ENCODE assay signal across 17 cellular contexts in genomic region chr16:66949472-66949871, GRCh38. TPM values are rescaled to one million over a fixed set of nuclear protein-coding genes. Genes with fewer than 3 reads are reported as not detected.
DNase-seq lines count a peak whose midpoint lies in the region; ATAC-seq, FAIRE-seq and TF ChIP-seq lines count a peak whose summit lies in the region.
"Had no signal": no experiment of that assay in that cellular context is flagged by ENCODE, and none has a peak within 500 bp of the region (broad histone marks: within the 10 kb centered on the region; RNA-seq: fewer than 3 reads in every experiment).

No MANE protein-coding gene starts in this region.

- CTCF ChIA-PET in activated B cell treated with CpG ODN at 0.5 μM for 24 hours (lab: Charles Lee), result interaction anchor here (1.1 kb wide), 1 partner anchor 206 kb away, joined by 4 read pairs; no protein-coding TSS in a partner anchor

- H3K27ac ChIP-seq in left ventricle myocardium inferior (replicated peaks) (no peak overlapping the region), liver (ENCODE audit: low read depth in 1 of 2, low read length in 2 of 2) (peak overlapping the region; percentile 38 to 57), small intestine (ENCODE audit: low read depth in 1 of 2, low read length in 1 of 2) (peak overlapping the region in 1 of 2 donors; percentile 35)

- 35% methylated on average over 6 of the region's 6 CpGs for WGBS in liver
- 31 to 56% (median 35%) methylated on average over 6 of the region's 6 CpGs for WGBS in small intestine, 3 donors

- no peaks in the 10 kb centered on the region for H3K9me3 Mint-ChIP-seq in activated B cell treated with CpG ODN at 0.5 μM for 24 hours

- H3K27me3 Mint-ChIP-seq in activated B cell treated with CpG ODN at 0.5 μM for 24 hours, result peaks cover 24% of the 10 kb centered on the region

- H3K9me3 ChIP-seq in left ventricle myocardium inferior (replicated peaks) (peaks cover 7% of the 10 kb centered on the region), liver (ENCODE audit: control insufficient read depth in 4 of 4, low read length in 3 of 4) (no peaks in the 10 kb centered on the region), small intestine (ENCODE audit: control insufficient read depth, low read depth) (no peaks in the 10 kb centered on the region)
- H3K9me3 ChIP-seq: BE2C, HAP-1 had no signal

- no peak for DNase-seq in left ventricle myocardium inferior
- DNase-seq in Right ventricle myocardium superior, result no peak
- no peak for DNase-seq in activated B cell treated with CpG ODN at 0.5 μM for 24 hours
- DNase-seq in small intestine, result peak; percentile 69
- no peak for DNase-seq in NCI-H82 treated with DMSO at 0.1 percent for 48 hours (lab: John Stamatoyannopoulos, UW; ENCODE audit: unreplicated experiment)
- DNase-seq: BE2C, IMR-90, Kasumi-1, NCI-H1105 treated with DMSO at 0.1 percent for 48 hours, NCI-H187, NCI-H446 treated with DMSO at 0.1 percent for 48 hours, NCI-H748 treated with DMSO at 0.1 percent for 48 hours had no signal

- no peaks in the 10 kb centered on the region for H3K36me3 ChIP-seq in left ventricle myocardium inferior
- no peaks in the 10 kb centered on the region for H3K36me3 ChIP-seq in liver (ENCODE audit: control insufficient read depth in 4 of 4, insufficient read depth in 3 of 4, low read depth in 1 of 4, low read length in 3 of 4)
- H3K36me3 ChIP-seq in small intestine (ENCODE audit: control insufficient read depth in 2 of 2, insufficient read depth in 2 of 2, low read length in 2 of 2), result no peaks in the 10 kb centered on the region
- H3K36me3 ChIP-seq: BE2C, HAP-1 had no signal

- H3K4me3 ChIP-seq in left ventricle myocardium inferior, result peak overlapping the region; percentile 67
- no peak overlapping the region for H3K4me3 ChIP-seq in liver (ENCODE audit: low read depth in 1 of 3, low read length in 3 of 3)
- no peak overlapping the region for H3K4me3 ChIP-seq in small intestine (ENCODE audit: low read depth in 1 of 2, low read length in 2 of 2)
- H3K4me3 ChIP-seq: HAP-1 had no signal

- TF ChIP-seq CTCF in left ventricle myocardium inferior (IDR thresholded peaks at IDR 0.05; ENCODE audit: borderline replicate concordance) (no peak), activated B cell treated with CpG ODN at 0.5 μM for 24 hours (IDR thresholded peaks at IDR 0.05) (no peak), liver (IDR thresholded peaks at IDR 0.05; ENCODE audit: low read depth, low read length, missing input control) (no peak)

- H3K27me3 ChIP-seq in left ventricle myocardium inferior (ENCODE audit: low read depth) (peaks cover 34% of the 10 kb centered on the region), liver (ENCODE audit: control insufficient read depth in 4 of 4, insufficient read depth in 4 of 4, low read length in 3 of 4) (no peaks in the 10 kb centered on the region), small intestine (ENCODE audit: control insufficient read depth in 2 of 2, insufficient read depth in 2 of 2, low read length in 2 of 2) (peaks cover 0 to 7% of the 10 kb centered on the region in 2 donors)
- H3K27me3 ChIP-seq: BE2C had no signal

- no peak for TF ChIP-seq RAD21 in liver (IDR thresholded peaks at IDR 0.05)

- no peak for FAIRE-seq in small intestine (lab: Jason Lieb, UNC)

- H3K4me1 Mint-ChIP-seq in activated B cell treated with CpG ODN at 0.5 μM for 24 hours, result peaks cover 17% of the 10 kb centered on the region

- POLR2A ChIA-PET in activated B cell treated with CpG ODN at 0.5 μM for 24 hours (lab: Charles Lee), result interaction anchor here (0.6 kb wide), 1 partner anchor 1797 kb away, joined by 3 read pairs; no protein-coding TSS in a partner anchor

- intact Hi-C loops in left ventricle myocardium inferior (cut with micrococcal nuclease), result no loop called here
- intact Hi-C loops in Right ventricle myocardium superior (cut with DNase I), result no loop called here
- intact Hi-C loops in activated B cell treated with CpG ODN at 0.5 μM for 24 hours (cut with micrococcal nuclease), result loop anchor here (5.0 kb wide), 1 partner anchor 67 kb away; the partner anchor contains the start of gene PDP2

- H3K36me3 Mint-ChIP-seq in activated B cell treated with CpG ODN at 0.5 μM for 24 hours (ENCODE audit: low read depth), result no peaks in the 10 kb centered on the region

- peaks cover 28% of the 10 kb centered on the region for H3K4me1 ChIP-seq in left ventricle myocardium inferior
- H3K4me1 ChIP-seq in liver (ENCODE audit: control insufficient read depth in 4 of 4, insufficient read depth in 4 of 4, low read length in 3 of 4), result peaks cover 10 to 32% (median 25%) of the 10 kb centered on the region in 4 donors
- peaks cover 0 to 1% of the 10 kb centered on the region in 2 donors for H3K4me1 ChIP-seq in small intestine (ENCODE audit: control insufficient read depth in 2 of 2, insufficient read depth in 1 of 2, low read depth in 1 of 2, low read length in 1 of 2)
- H3K4me1 ChIP-seq: BE2C had no signal

- H3K27ac Mint-ChIP-seq in activated B cell treated with CpG ODN at 0.5 μM for 24 hours, result no peak overlapping the region

- no peak overlapping the region for H3K9ac ChIP-seq in liver (ENCODE audit: low read depth in 1 of 2, low read length in 2 of 2)

- H3K4me3 Mint-ChIP-seq in activated B cell treated with CpG ODN at 0.5 μM for 24 hours, result peak overlapping the region; percentile 42

- ATAC-seq in Right ventricle myocardium superior (ENCODE audit: poor library complexity) (no peak), activated B cell treated with CpG ODN at 0.5 μM for 24 hours (ENCODE audit: low read depth) (no peak), GM19324 (IDR thresholded peaks at IDR 0.05; ENCODE audit: low FRiP score, unreplicated experiment) (no peak), GM21723 (IDR thresholded peaks at IDR 0.05; ENCODE audit: unreplicated experiment) (no peak)
- ATAC-seq: Panc1 had no signal

TF ChIP-seq in liver, 16 proteins besides CTCF, POLR2A, EP300 and RAD21:
- TF ChIP-seq MAX (IDR thresholded peaks at IDR 0.05) (no peak), RXRA (IDR thresholded peaks at IDR 0.05) (peak; percentile 63 to 82), FOXA1 (IDR thresholded peaks at IDR 0.05) (no peak), HNF4A (conservative IDR thresholded peaks at IDR 0.05) (peak; percentile 57 to 71), YY1 (IDR thresholded peaks at IDR 0.05) (peak; percentile 58), JUND (IDR thresholded peaks at IDR 0.05) (peak in 1 of 2 donors; percentile 40), GABPA (IDR thresholded peaks at IDR 0.05 in 1 of 2, conservative IDR thresholded peaks at IDR 0.05 in 1 of 2) (no peak), ATF3 (IDR thresholded peaks at IDR 0.05) (no peak), SP1 (IDR thresholded peaks at IDR 0.05) (peak; percentile 64), FOXA2 (IDR thresholded peaks at IDR 0.05) (no peak), EGR1 (IDR thresholded peaks at IDR 0.05; ENCODE audit: low read depth in 2 of 2) (no peak), NR2F2 (IDR thresholded peaks at IDR 0.05) (no peak)

RNA-seq across cellular contexts. Expression of gene CES3, which starts 11.6 kb away (rescaled TPM):
- total RNA-seq in left ventricle myocardium inferior, result 1.0 TPM
- total RNA-seq in Right ventricle myocardium superior, result 2.0 TPM
- total RNA-seq in activated B cell treated with CpG ODN at 0.5 μM for 24 hours, result 0.29 and 0.61 TPM in 2 replicates
- 10 to 100 TPM in 1 of 2 donors, under 1 TPM in 1; 0.19 to 28.3 TPM for total RNA-seq in liver
- 10 to 100 TPM; 12.3 to 12.7 TPM for polyA plus RNA-seq in liver
- polyA plus RNA-seq in small intestine, result 10 to 100 TPM; 14.6 to 36.0 (median 28.1) TPM
- total RNA-seq: IMR-90 had no signal

RNA-seq across cellular contexts. Expression of gene CES2, which starts 14.2 kb away (rescaled TPM):
- 88.5 TPM for total RNA-seq in left ventricle myocardium inferior
- total RNA-seq in Right ventricle myocardium superior, result 114 TPM
- total RNA-seq in activated B cell treated with CpG ODN at 0.5 μM for 24 hours, result 31.9 and 34.7 TPM in 2 replicates
- total RNA-seq in liver, result 100 to 1,000 TPM in 1 of 2 donors, 10 to 100 TPM in 1; 21.2 to 200 TPM
- 100 to 1,000 TPM; 173 to 190 TPM for polyA plus RNA-seq in liver
- 100 to 1,000 TPM; 254 to 337 (median 333) TPM for polyA plus RNA-seq in small intestine

RNA-seq across cellular contexts. Expression of gene CIAO2B, which starts 15.3 kb away (rescaled TPM):
- total RNA-seq in left ventricle myocardium inferior (127 TPM), Right ventricle myocardium superior (103 TPM), activated B cell treated with CpG ODN at 0.5 μM for 24 hours (65.8 and 66.2 TPM in 2 replicates), liver (10 to 100 TPM; 51.1 to 52.5 TPM)
- polyA plus RNA-seq in liver (100 to 1,000 TPM; 120 TPM), small intestine (100 to 1,000 TPM; 219 to 274 (median 245) TPM)

RNA-seq across cellular contexts. Expression of gene RRAD, which starts 24.1 kb away (rescaled TPM):
- 135 TPM for total RNA-seq in left ventricle myocardium inferior
- total RNA-seq in Right ventricle myocardium superior, result 95.4 TPM
- 0.15 TPM in 1 of 2 replicates, not detected in the other for total RNA-seq in activated B cell treated with CpG ODN at 0.5 μM for 24 hours
- total RNA-seq in liver, result under 1 TPM; 0.14 to 0.50 TPM
- polyA plus RNA-seq in liver, result under 1 TPM; 0.58 to 0.61 TPM
- 10 to 100 TPM in 1 of 3 donors, 1 to 10 TPM in 2; 2.2 to 10.9 (median 4.9) TPM for polyA plus RNA-seq in small intestine

RNA-seq across cellular contexts. Expression of gene CDH16, which starts 30.8 kb away (rescaled TPM):
- not detected for total RNA-seq in left ventricle myocardium inferior
- total RNA-seq in Right ventricle myocardium superior, result 0.13 TPM
- total RNA-seq in activated B cell treated with CpG ODN at 0.5 μM for 24 hours, result not detected in 2 replicates
- total RNA-seq in liver, result under 1 TPM in 1 of 2 donors, not detected in 1; 0.56 TPM
- polyA plus RNA-seq in liver, result not detected
- polyA plus RNA-seq in small intestine, result 1 to 10 TPM in 2 of 3 donors, under 1 TPM in 1; 0.91 to 5.4 (median 3.5) TPM
- total RNA-seq: IMR-90 had no signal
- polyA plus RNA-seq: IMR-90 had no signal
